In genomic region chr2:12493031-12493513, GRCh38 we compare ENCODE assay signal across 10 cellular contexts.
DNase-seq lines count a peak whose midpoint lies in the region; ATAC-seq and TF ChIP-seq lines count a peak whose summit lies in the region.
"Had no signal": no experiment of that assay in that cellular context is flagged by ENCODE, and none has a peak within 500 bp of the region (broad histone marks: within the 10 kb centered on the region; RNA-seq: fewer than 3 reads in every experiment).

No MANE protein-coding gene starts in this region.

- WGBS in esophagus squamous epithelium, 2 donors: 55 to 61% methylated on average over 8 to 9 of the region's 9 CpGs
- 67% methylated on average over 9 of the region's 9 CpGs for WGBS in esophagus muscularis mucosa

- peaks cover 8 to 21% of the 10 kb centered on the region in 2 donors for H3K36me3 Mint-ChIP-seq in activated naive CD4-positive, alpha-beta T cell treated with anti-CD3 and anti-CD28 coated beads, Interleukin-2, amount 50 U/mL, for 72 hours

- H3K9me3 Mint-ChIP-seq in activated naive CD4-positive, alpha-beta T cell treated with anti-CD3 and anti-CD28 coated beads, Interleukin-2, amount 50 U/mL, for 72 hours: peaks cover 4 to 9% of the 10 kb centered on the region in 2 donors

- H3K4me3 ChIP-seq in esophagus squamous epithelium (no peak overlapping the region), esophagus muscularis mucosa (no peak overlapping the region)
- H3K4me3 ChIP-seq: SK-N-MC had no signal

- peak overlapping the region in 1 of 2 donors; percentile 59 for H3K27ac Mint-ChIP-seq in activated naive CD4-positive, alpha-beta T cell treated with anti-CD3 and anti-CD28 coated beads, Interleukin-2, amount 50 U/mL, for 72 hours

- DNase-seq in AG08395 (ENCODE audit: low spot score) (peak; percentile 46), LHCN-M2 (ENCODE audit: low read depth) (peak; percentile 22), iris pigment epithelial cell (ENCODE audit: low read depth) (peak; percentile 94), SHP77 treated with DMSO at 0.1 percent for 48 hours (lab: John Stamatoyannopoulos, UW) (no peak), esophagus squamous epithelium (lab: John Stamatoyannopoulos, UW) (no peak), NCI-H187 treated with DMSO at 0.1 percent for 48 hours (lab: John Stamatoyannopoulos, UW) (no peak), esophagus muscularis mucosa (ENCODE audit: extremely low spot score) (no peak)
- DNase-seq in activated naive CD4-positive, alpha-beta T cell treated with anti-CD3 and anti-CD28 coated beads, Interleukin-2, amount 50 U/mL, for 72 hours (ENCODE audit: low spot score in 2 of 2): no peak
- DNase-seq: DND-41 had no signal

- TF ChIP-seq POLR2A in esophagus squamous epithelium (IDR thresholded peaks at IDR 0.05) (no peak), esophagus muscularis mucosa (IDR thresholded peaks at IDR 0.05; ENCODE audit: low read depth) (no peak)

- no peak for TF ChIP-seq CTCF in esophagus squamous epithelium (IDR thresholded peaks at IDR 0.05)
- TF ChIP-seq CTCF in esophagus muscularis mucosa (IDR thresholded peaks at IDR 0.05): no peak

- H3K36me3 ChIP-seq in esophagus squamous epithelium (no peaks in the 10 kb centered on the region), esophagus muscularis mucosa (no peaks in the 10 kb centered on the region)

- H3K9me3 ChIP-seq in esophagus squamous epithelium (no peaks in the 10 kb centered on the region), esophagus muscularis mucosa (no peaks in the 10 kb centered on the region)

- intact Hi-C loops in esophagus squamous epithelium (cut with DNase I): no loop called here
- intact Hi-C loops in esophagus muscularis mucosa (cut with DNase I): no loop called here

- H3K4me1 ChIP-seq in esophagus squamous epithelium: peaks cover 0 to 2% (median 0%) of the 10 kb centered on the region in 3 donors
- peaks cover 0 to 13% (median 0%) of the 10 kb centered on the region in 4 donors for H3K4me1 ChIP-seq in esophagus muscularis mucosa

- no peak for TF ChIP-seq EP300 in esophagus muscularis mucosa (IDR thresholded peaks at IDR 0.05)

- H3K27ac ChIP-seq in esophagus squamous epithelium: no peak overlapping the region
- no peak overlapping the region for H3K27ac ChIP-seq in esophagus muscularis mucosa (replicated peaks in 1 of 4)
- H3K27ac ChIP-seq: SK-N-MC had no signal

- H3K27me3 ChIP-seq in esophagus squamous epithelium: no peaks in the 10 kb centered on the region
- no peaks in the 10 kb centered on the region for H3K27me3 ChIP-seq in esophagus muscularis mucosa

- ATAC-seq in activated naive CD4-positive, alpha-beta T cell treated with anti-CD3 and anti-CD28 coated beads, Interleukin-2, amount 50 U/mL, for 72 hours: peak; percentile 83 to 88

Comparison
In these comparisons a context has a peak if more than half of its experiments do, and no peak if none do; other contexts are left out.
1. DNase-seq: peak in AG08395 (single experiment), LHCN-M2 (single experiment) and iris pigment epithelial cell (single experiment); none in activated naive CD4-positive, alpha-beta T cell treated with anti-CD3 and anti-CD28 coated beads, Interleukin-2, amount 50 U/mL, for 72 hours (0 of 2), SHP77 treated with DMSO at 0.1 percent for 48 hours (single experiment), esophagus squamous epithelium (single experiment), NCI-H187 treated with DMSO at 0.1 percent for 48 hours (single experiment) and esophagus muscularis mucosa (single experiment).